Comparison of ENCODE assay signal across 8 cellular contexts in genomic region chr2:26299488-26300092, GRCh38. TPM values are rescaled to one million over a fixed set of nuclear protein-coding genes. Genes with fewer than 3 reads are reported as not detected.
DNase-seq lines count a peak whose midpoint lies in the region.

No MANE protein-coding gene starts in this region.

- intact Hi-C loops in head of caudate nucleus (cut with DNase I), result no loop called here

- no peaks in the 10 kb centered on the region for H3K36me3 ChIP-seq in esophagus (ENCODE audit: control insufficient read depth in 2 of 2, insufficient read depth in 2 of 2, low read length in 1 of 2)

- peaks cover 0 to 14% of the 10 kb centered on the region in 2 donors for H3K4me1 ChIP-seq in esophagus (ENCODE audit: control insufficient read depth in 2 of 2, insufficient read depth in 2 of 2, low read length in 1 of 2)

- 1 to 3% methylated on average over 7 of the region's 7 CpGs for WGBS in esophagus, 2 donors

- DNase-seq in stimulated activated naive CD4-positive, alpha-beta T cell (lab: John Stamatoyannopoulos, UW), result peak in 4 of 6 experiments; percentile 2 to 77 (median 58)
- no peak for DNase-seq in stimulated activated naive CD4-positive, alpha-beta T cell treated with Interleukin-2 at 50 U/mL for 16 hours (lab: John Stamatoyannopoulos, UW)
- DNase-seq in SK-MEL-5 (ENCODE audit: low read depth, low spot score) (peak; percentile 19), myocyte (ENCODE audit: low read depth) (peak; percentile 72), superior temporal gyrus (ENCODE audit: extremely low spot score) (no peak), head of caudate nucleus (no peak)
- DNase-seq in effector CD4-positive, alpha-beta T cell, result no peak

- peak overlapping the region; percentile 57 to 60 for H3K4me3 ChIP-seq in esophagus (ENCODE audit: low read depth in 1 of 2, low read length in 2 of 2)

- no peaks in the 10 kb centered on the region for H3K27me3 ChIP-seq in esophagus (ENCODE audit: control insufficient read depth in 1 of 2, insufficient read depth in 2 of 2, low read length in 2 of 2)

- no peaks in the 10 kb centered on the region for H3K9me3 ChIP-seq in esophagus (ENCODE audit: control insufficient read depth in 2 of 2, insufficient read depth in 1 of 2, low read depth in 1 of 2, low read length in 1 of 2)

- H3K27ac ChIP-seq in esophagus (ENCODE audit: low read depth in 2 of 2, low read length in 1 of 2), result peak overlapping the region; percentile 96

- in situ Hi-C loops in SK-MEL-5 (cut with HindIII; ENCODE audit: low pct_unique_long_range_greater_than_20kb, low sequenced_read_pairs), result no loop called here

RNA-seq across cellular contexts. Expression of gene SELENOI, which starts 46.4 kb away (rescaled TPM):
- 48.0 and 50.4 TPM in 2 replicates for total RNA-seq in SK-MEL-5 (2014; rRNA removed; shearing (Covaris generic))
- 25.6 and 36.5 TPM in 2 replicates for polyA plus RNA-seq in SK-MEL-5 (2015; cell fraction: cytosol; rRNA removed)
- polyA plus RNA-seq in SK-MEL-5 (2015; cell fraction: nucleus; rRNA removed), result 20.4 and 21.0 TPM in 2 replicates
- polyA plus RNA-seq in esophagus, result 1 to 10 TPM; 3.9 to 6.8 TPM
- total RNA-seq in myocyte, result 37.8 and 53.1 TPM in 2 replicates
- polyA plus RNA-seq in myocyte (2012), result 8.2 TPM

RNA-seq across cellular contexts. Expression of gene ADGRF3, which starts 47.0 kb away (rescaled TPM):
- 0.05 TPM in 1 of 2 replicates, not detected in the other for total RNA-seq in SK-MEL-5 (2014; rRNA removed; shearing (Covaris generic))
- polyA plus RNA-seq in SK-MEL-5 (2015; cell fraction: cytosol; rRNA removed), result not detected in 2 replicates
- 0.15 TPM in 1 of 2 replicates, not detected in the other for polyA plus RNA-seq in SK-MEL-5 (2015; cell fraction: nucleus; rRNA removed)
- under 1 TPM; 0.11 to 0.12 TPM for polyA plus RNA-seq in esophagus
- total RNA-seq in myocyte, result 1.1 TPM in 1 of 2 replicates, not detected in the other
- polyA plus RNA-seq in myocyte (2012), result 0.43 TPM

RNA-seq across cellular contexts. Expression of gene HADHB, which starts 54.9 kb away (rescaled TPM):
- 219 and 229 TPM in 2 replicates for total RNA-seq in SK-MEL-5 (2014; rRNA removed; shearing (Covaris generic))
- polyA plus RNA-seq in SK-MEL-5 (2015; cell fraction: cytosol; rRNA removed), result 146 and 169 TPM in 2 replicates
- polyA plus RNA-seq in SK-MEL-5 (2015; cell fraction: nucleus; rRNA removed), result 116 and 142 TPM in 2 replicates
- 10 to 100 TPM; 50.0 to 82.4 TPM for polyA plus RNA-seq in esophagus
- total RNA-seq in myocyte, result 137 and 148 TPM in 2 replicates
- polyA plus RNA-seq in myocyte (2012), result 137 TPM

RNA-seq across cellular contexts. Expression of gene HADHA, which starts 55.2 kb away (rescaled TPM):
- total RNA-seq in SK-MEL-5 (2014; rRNA removed; shearing (Covaris generic)), result 360 and 366 TPM in 2 replicates
- polyA plus RNA-seq in SK-MEL-5 (2015; cell fraction: cytosol; rRNA removed), result 188 and 224 TPM in 2 replicates
- polyA plus RNA-seq in SK-MEL-5 (2015; cell fraction: nucleus; rRNA removed), result 106 TPM in 2 replicates
- polyA plus RNA-seq in esophagus, result 10 to 100 TPM; 26.4 to 77.1 TPM
- 137 and 140 TPM in 2 replicates for total RNA-seq in myocyte
- polyA plus RNA-seq in myocyte (2012), result 117 TPM

Comparison
In these comparisons a context has a peak if more than half of its experiments do, and no peak if none do; other contexts are left out.
1. DNase-seq: peak in stimulated activated naive CD4-positive, alpha-beta T cell (4 of 6), SK-MEL-5 (single experiment) and myocyte (single experiment); none in stimulated activated naive CD4-positive, alpha-beta T cell treated with Interleukin-2 at 50 U/mL for 16 hours (single experiment), superior temporal gyrus (single experiment), effector CD4-positive, alpha-beta T cell (single experiment) and head of caudate nucleus (0 of 42).